Comparison of ENCODE assay signal across 8 cellular contexts in genomic region chr10:125149278-125150047, GRCh38. TPM values are rescaled to one million over a fixed set of nuclear protein-coding genes. Genes with fewer than 3 reads are reported as not detected.
A peak's percentile ranks its signal among the peaks of the same experiment; 100 is the strongest.
DNase-seq lines count a peak whose midpoint lies in the region; ATAC-seq and TF ChIP-seq lines count a peak whose summit lies in the region.

No MANE protein-coding gene starts in this region.

- CTCF ChIA-PET in Caco-2 (lab: Charles Lee): no interaction called here

- H3K9me3 Mint-ChIP-seq in Caco-2 (ENCODE audit: unreplicated experiment): no peaks in the 10 kb centered on the region

- no peak overlapping the region for H3K4me3 Mint-ChIP-seq in Caco-2 (ENCODE audit: unreplicated experiment)

- no peak for ATAC-seq in activated CD4-positive, CD25-positive, alpha-beta regulatory T cell treated with anti-CD3 and anti-CD28 coated beads, Interleukin-2, amount 50 U/mL, for 24 hours
- no peak for ATAC-seq in HG03025 (IDR thresholded peaks at IDR 0.05; ENCODE audit: low FRiP score, unreplicated experiment)
- ATAC-seq in HG02610 (IDR thresholded peaks at IDR 0.05; ENCODE audit: unreplicated experiment): no peak
- no peak for ATAC-seq in GM18868 (IDR thresholded peaks at IDR 0.05; ENCODE audit: unreplicated experiment)

- H3K27ac ChIP-seq in mucosa of rectum (ENCODE audit: low read depth in 2 of 2, low read length in 2 of 2): peak overlapping the region; percentile 95 to 97

- no peak for DNase-seq in Caco-2
- DNase-seq in NCI-H2029 (lab: John Stamatoyannopoulos, UW): peak; percentile 85
- DNase-seq in dermis blood vessel endothelial cell: peak; percentile 89

- no peaks in the 10 kb centered on the region for H3K27me3 Mint-ChIP-seq in Caco-2 (ENCODE audit: insufficient read depth, unreplicated experiment)

- H3K36me3 Mint-ChIP-seq in Caco-2 (ENCODE audit: insufficient read depth, unreplicated experiment): peaks cover 58% of the 10 kb centered on the region

- peaks cover 29% of the 10 kb centered on the region for H3K4me1 Mint-ChIP-seq in Caco-2 (ENCODE audit: low read depth, unreplicated experiment)

- no TSS peak for BruUV-seq in Caco-2 (replicated peaks; lab: Mats Ljungman, UMichigan)

- H3K4me3 ChIP-seq in Caco-2 (ENCODE audit: low read depth, low read length) (no peak overlapping the region), mucosa of rectum (ENCODE audit: low read length in 2 of 2) (no peak overlapping the region)

- H3K27ac Mint-ChIP-seq in Caco-2 (ENCODE audit: unreplicated experiment): peak overlapping the region; percentile 36

- H3K27me3 ChIP-seq in Caco-2 (replicated peaks; ENCODE audit: control insufficient read depth, insufficient read depth, low read length) (no peaks in the 10 kb centered on the region), mucosa of rectum (ENCODE audit: control insufficient read depth in 2 of 2, insufficient read depth in 2 of 2, low read length in 2 of 2) (no peaks in the 10 kb centered on the region)

- peaks cover 1% of the 10 kb centered on the region; the same call in 1 of the 2 replicates for H3K36me3 ChIP-seq in Caco-2 (ENCODE audit: control insufficient read depth, insufficient read depth, low read length)
- H3K36me3 ChIP-seq in mucosa of rectum (ENCODE audit: control insufficient read depth in 2 of 2, insufficient read depth in 2 of 2, low read length in 2 of 2): no peaks in the 10 kb centered on the region

- H3K9ac ChIP-seq in mucosa of rectum (ENCODE audit: low read depth in 1 of 2, low read length in 2 of 2): peak overlapping the region in 1 of 2 donors; percentile 78

- no peak for TF ChIP-seq CTCF in Caco-2 (IDR thresholded peaks at IDR 0.05; ENCODE audit: insufficient read depth in 1 of 2, low read depth in 1 of 2, low read length in 1 of 2, severe bottlenecking in 1 of 2, unreplicated experiment in 1 of 2)

- POLR2A ChIA-PET in Caco-2 (lab: Charles Lee): no interaction called here

- H3K9me3 ChIP-seq in Caco-2 (no peaks in the 10 kb centered on the region), mucosa of rectum (ENCODE audit: control insufficient read depth in 2 of 2, low read length in 2 of 2) (no peaks in the 10 kb centered on the region)

- H3K4me1 ChIP-seq in Caco-2 (peaks cover 11% of the 10 kb centered on the region), mucosa of rectum (ENCODE audit: control insufficient read depth in 2 of 2, insufficient read depth in 2 of 2, low read length in 2 of 2) (peaks cover 68 to 83% of the 10 kb centered on the region in 2 donors)

- intact Hi-C loops in Caco-2 (cut with micrococcal nuclease; ENCODE audit: unreplicated experiment): no loop called here

RNA-seq across cellular contexts. Expression of gene CTBP2, which starts 10.9 kb away (rescaled TPM):
- total RNA-seq in Caco-2 (2022) (97.2 and 99.6 TPM in 2 replicates), dermis blood vessel endothelial cell (112 and 148 TPM in 2 replicates)

Comparison
In these comparisons a context has a peak if more than half of its experiments do, and no peak if none do; other contexts are left out.
1. DNase-seq: peak in NCI-H2029 (single experiment) and dermis blood vessel endothelial cell (single experiment); none in Caco-2 (0 of 2).